In genomic region chr20:578940-579690, GRCh38 we compare ENCODE assay signal across 8 cellular contexts. TPM values are rescaled to one million over a fixed set of nuclear protein-coding genes. Genes with fewer than 3 reads are reported as not detected.
"Had no signal": no experiment of that assay in that cellular context is flagged by ENCODE, and none has a peak within 500 bp of the region (broad histone marks: within the 10 kb centered on the region; RNA-seq: fewer than 3 reads in every experiment).

No MANE protein-coding gene starts in this region.

RNA-seq across cellular contexts. Expression of gene TCF15, which starts 31.0 kb away (rescaled TPM):
- total RNA-seq: OCI-LY7, PC-9, Peyer's patch, SJCRH30, SJSA1, SK-MEL-5, T-cell had no signal
- polyA plus RNA-seq: SK-N-SH had no signal
